Comparison of ENCODE assay signal across 10 cellular contexts in the genomic region with DNA sequence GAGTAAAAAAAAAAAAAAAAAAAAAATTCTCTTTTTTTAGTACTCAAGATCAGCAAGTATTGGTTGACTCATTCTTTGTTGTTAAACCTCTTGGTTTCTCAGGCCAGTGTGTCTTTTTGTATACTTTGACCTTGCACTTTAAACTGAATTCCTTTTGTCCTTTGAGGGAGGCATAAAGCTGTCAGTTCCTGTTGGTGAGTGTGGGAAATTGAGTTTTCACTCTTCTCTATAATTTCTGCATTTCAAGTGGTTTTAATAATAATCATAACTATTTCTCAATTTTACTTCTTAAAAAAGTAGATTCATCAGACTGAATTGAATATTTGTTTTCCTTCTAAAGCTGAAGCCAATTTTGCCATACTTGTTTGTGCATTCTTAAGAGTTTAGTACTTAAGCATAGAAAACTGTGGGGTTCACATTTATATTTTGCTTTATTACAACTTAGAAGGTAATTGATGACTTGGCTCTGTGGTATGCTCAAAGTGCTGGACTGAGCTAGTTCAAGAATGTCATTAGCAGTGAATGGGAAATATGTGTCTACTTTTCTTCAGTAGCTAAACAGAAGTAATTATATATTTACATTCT. TPM values are rescaled to one million over a fixed set of nuclear protein-coding genes. Genes with fewer than 3 reads are reported as not detected.
DNase-seq lines count a peak whose midpoint lies in the region; ATAC-seq and TF ChIP-seq lines count a peak whose summit lies in the region.
"Had no signal": no experiment of that assay in that cellular context is flagged by ENCODE, and none has a peak within 500 bp of the region (broad histone marks: within the 10 kb centered on the region; RNA-seq: fewer than 3 reads in every experiment).

No MANE protein-coding gene starts in this region.

- TF ChIP-seq RAD21 in HCT116 (IDR thresholded peaks at IDR 0.05; ENCODE audit: low read depth): no peak

- TF ChIP-seq POLR2A in HCT116 (IDR thresholded peaks at IDR 0.05; ENCODE audit: borderline replicate concordance, extremely low read depth, insufficient read depth, insufficient read length) (no peak), stomach (IDR thresholded peaks at IDR 0.05) (no peak), vagina (IDR thresholded peaks at IDR 0.05) (no peak)

- peaks cover 64% of the 10 kb centered on the region for H3K79me2 ChIP-seq in HCT116 (ENCODE audit: insufficient read depth, low read length)

- intact Hi-C loops in HCT116 (cut with micrococcal nuclease) (no loop called here), left ventricle myocardium superior (cut with micrococcal nuclease) (no loop called here), sciatic nerve (cut with DNase I) (no loop called here), stomach (cut with DNase I; ENCODE audit: low total_unique reads) (no loop called here), vagina (cut with DNase I) (no loop called here)

- DNase-seq in HCT116 (ENCODE audit: low read depth, low spot score): no peak
- DNase-seq in WTC11 (ENCODE audit: low spot score): no peak
- no peak for DNase-seq in left ventricle myocardium superior
- DNase-seq in sciatic nerve (ENCODE audit: low spot score): no peak
- no peak for DNase-seq in stomach
- no peak for DNase-seq in vagina (ENCODE audit: extremely low spot score in 2 of 2)
- DNase-seq: activated CD4-positive, alpha-beta T cell treated with anti-CD3 and anti-CD28 coated beads, Interleukin-2, amount 50 U/mL, for 1 hour had no signal

- H3K4me1 ChIP-seq in HCT116 (ENCODE audit: control insufficient read depth in 1 of 2, insufficient read depth in 2 of 2, low read length in 2 of 2) (peaks cover 43 to 54% of the 10 kb centered on the region in 2 experiments), stomach (peaks cover 14 to 64% (median 40%) of the 10 kb centered on the region in 4 donors), vagina (peaks cover 67% of the 10 kb centered on the region)

- no peaks in the 10 kb centered on the region for H3K36me3 ChIP-seq in HCT116 (ENCODE audit: control insufficient read depth in 1 of 2, insufficient read depth in 2 of 2, low read length in 2 of 2)
- no peaks in the 10 kb centered on the region for H3K36me3 ChIP-seq in stomach
- H3K36me3 ChIP-seq in vagina: no peaks in the 10 kb centered on the region

- H3K27ac Mint-ChIP-seq in WTC11: peak overlapping the region; percentile 100
- H3K27ac Mint-ChIP-seq: dendritic cell treated with granulocyte-macrophage colony-stimulating factor and Interleukin-4, amounts not matched to agents 40 ng/mL and 50 ng/mL, for 4 days had no signal

- H3K9ac ChIP-seq in HCT116 (ENCODE audit: low read length): peak overlapping the region; percentile 18; the same call in 1 of the 2 replicates

- CTCF ChIA-PET in HCT116 (lab: Charles Lee) (interaction anchor here (1.0 kb wide), 1 partner anchor 80 kb away, joined by 3 read pairs; no protein-coding TSS in a partner anchor), WTC11 (lab: Charles Lee) (interaction anchor here (0.7 to 1.0 kb wide), 2 partner anchors 80 to 164 kb away, joined by 3 to 5 read pairs; no protein-coding TSS in a partner anchor)

- ATAC-seq in HCT116 (no peak; the same call in 1 of the 2 replicates), WTC11 (no peak), left ventricle myocardium superior (peak; percentile 38), sciatic nerve (peak; percentile 47), GM19351 (IDR thresholded peaks at IDR 0.05; ENCODE audit: unreplicated experiment) (no peak), GM18517 (IDR thresholded peaks at IDR 0.05; ENCODE audit: unreplicated experiment) (no peak)

- H3K9me3 ChIP-seq in HCT116 (ENCODE audit: control insufficient read depth in 1 of 2, insufficient read depth in 1 of 2, low read depth in 1 of 2, low read length in 2 of 2): no peaks in the 10 kb centered on the region
- no peaks in the 10 kb centered on the region for H3K9me3 ChIP-seq in stomach
- no peaks in the 10 kb centered on the region for H3K9me3 ChIP-seq in vagina

- TF ChIP-seq CTCF in HCT116 (IDR thresholded peaks at IDR 0.05 in 2 of 3, conservative IDR thresholded peaks at IDR 0.05 in 1 of 3; ENCODE audit: borderline replicate concordance in 1 of 3, insufficient read depth in 1 of 3, low read depth in 2 of 3, low read length in 2 of 3) (no peak), WTC11 (IDR thresholded peaks at IDR 0.05) (no peak), stomach (IDR thresholded peaks at IDR 0.05) (no peak), vagina (IDR thresholded peaks at IDR 0.05) (no peak)

- no peaks in the 10 kb centered on the region for H3K27me3 Mint-ChIP-seq in WTC11 (ENCODE audit: low read depth)
- H3K27me3 Mint-ChIP-seq: dendritic cell treated with granulocyte-macrophage colony-stimulating factor and Interleukin-4, amounts not matched to agents 40 ng/mL and 50 ng/mL, for 4 days had no signal

- H3K9me3 Mint-ChIP-seq in WTC11: 0 out of 2 replicates have a peak, but pooled peaks cover 5% of the 10 kb centered on the region
- H3K9me3 Mint-ChIP-seq: dendritic cell treated with granulocyte-macrophage colony-stimulating factor and Interleukin-4, amounts not matched to agents 40 ng/mL and 50 ng/mL, for 4 days had no signal

- BruUV-seq in HCT116 (replicated peaks; lab: Mats Ljungman, UMichigan): no TSS peak

- H3K4me3 Mint-ChIP-seq in WTC11: peak overlapping the region; percentile 61
- H3K4me3 Mint-ChIP-seq: dendritic cell treated with granulocyte-macrophage colony-stimulating factor and Interleukin-4, amounts not matched to agents 40 ng/mL and 50 ng/mL, for 4 days had no signal

- H3K36me3 Mint-ChIP-seq in WTC11: peaks cover 3% of the 10 kb centered on the region

- RAD21 ChIA-PET in HCT116 (lab: Charles Lee; ENCODE audit: low non-redundant PET in 1 of 2, low total read pairs in 2 of 2, uncharacterized antibody in 2 of 2, unreplicated experiment in 2 of 2): no interaction called here

- no peak for TF ChIP-seq EP300 in stomach (IDR thresholded peaks at IDR 0.05)

- H3K27me3 ChIP-seq in HCT116 (ENCODE audit: insufficient read depth, low read length) (no peaks in the 10 kb centered on the region), stomach (no peaks in the 10 kb centered on the region), vagina (no peaks in the 10 kb centered on the region)

- no peaks in the 10 kb centered on the region for H3K9me2 ChIP-seq in HCT116 (ENCODE audit: insufficient read depth)

- no peak overlapping the region for H2AFZ ChIP-seq in HCT116 (ENCODE audit: low read depth, low read length, poor library complexity, severe bottlenecking)

- H3K4me3 ChIP-seq in HCT116 (replicated peaks in 1 of 2; ENCODE audit: low read depth in 1 of 2, low read length in 2 of 2) (no peak overlapping the region; a peak in 1 of 4 replicates), stomach (no peak overlapping the region), vagina (no peak overlapping the region)

- H3K27ac ChIP-seq in HCT116 (ENCODE audit: low read depth, low read length): no peak overlapping the region; the same call in 1 of the 2 replicates
- peak overlapping the region in 2 of 5 donors; percentile 65 to 69 for H3K27ac ChIP-seq in stomach
- no peak overlapping the region for H3K27ac ChIP-seq in vagina

- H4K20me1 ChIP-seq in HCT116 (ENCODE audit: insufficient read depth): no peaks in the 10 kb centered on the region

- H3K4me1 Mint-ChIP-seq in WTC11: peaks cover 70% of the 10 kb centered on the region

- POLR2A ChIA-PET in HCT116 (lab: Charles Lee): no interaction called here
- POLR2A ChIA-PET in WTC11 (lab: Charles Lee): no interaction called here

- H3K4me2 ChIP-seq in HCT116 (ENCODE audit: low read length): peak overlapping the region; percentile 61

TF ChIP-seq in HCT116, 20 proteins besides CTCF, POLR2A, EP300 and RAD21 (continues in another document):
- 0 out of 2 replicates have a peak, but pooled peaks have one; percentile 9 for TF ChIP-seq SP1 (IDR thresholded peaks at IDR 0.05; ENCODE audit: low read depth)
- no peak for TF ChIP-seq CBX3 (IDR thresholded peaks at IDR 0.05; ENCODE audit: low read depth)
- no peak for TF ChIP-seq JUND (IDR thresholded peaks at IDR 0.05)
- TF ChIP-seq EZH2phosphoT487 (IDR thresholded peaks at IDR 0.05; ENCODE audit: borderline replicate concordance): no peak
- no peak for TF ChIP-seq CEBPB (IDR thresholded peaks at IDR 0.05; ENCODE audit: low read depth)
- TF ChIP-seq FOSL1 (IDR thresholded peaks at IDR 0.05; ENCODE audit: low read depth): peak; percentile 27; the same call in 1 of the 2 replicates

TF ChIP-seq in WTC11, 78 proteins besides CTCF, POLR2A, EP300 and RAD21:
- TF ChIP-seq ZNF396 (CRISPR knock-in tag; IDR thresholded peaks at IDR 0.05; ENCODE audit: borderline replicate concordance): no peak
- TF ChIP-seq ZNF317 (CRISPR knock-in tag; IDR thresholded peaks at IDR 0.05; ENCODE audit: borderline replicate concordance, low read depth): no peak

RNA-seq across cellular contexts. Expression of gene ITSN1, which starts 43.4 kb away (rescaled TPM):
- 25.8 TPM for total RNA-seq in HCT116 (2021; ENCODE audit: unreplicated experiment)
- 17.5 and 22.2 TPM in 2 replicates for polyA plus RNA-seq in HCT116 (2012)
- 66.0 to 79.4 TPM (median 69.6 TPM) in 3 replicates for total RNA-seq in WTC11 (2021)
- total RNA-seq in left ventricle myocardium superior: 44.4 TPM
- 88.8 TPM for total RNA-seq in sciatic nerve
- 10 to 100 TPM; 17.1 to 83.5 (median 47.7) TPM for total RNA-seq in stomach
- 10 to 100 TPM in 1 of 3 donors, 1 to 10 TPM in 2; 6.0 to 10.7 (median 9.4) TPM for polyA plus RNA-seq in stomach
- 46.9 TPM for total RNA-seq in vagina

RNA-seq across cellular contexts. Expression of gene CRYZL1, which starts 44.2 kb away (rescaled TPM):
- total RNA-seq in HCT116 (2021; ENCODE audit: unreplicated experiment) (43.0 TPM), WTC11 (2021) (21.9 to 31.8 TPM (median 24.7 TPM) in 3 replicates), left ventricle myocardium superior (25.2 TPM), sciatic nerve (59.2 TPM), stomach (10 to 100 TPM in 4 of 5 donors, 1 to 10 TPM in 1; 9.3 to 73.5 (median 50.0) TPM), vagina (56.2 TPM)
- polyA plus RNA-seq in HCT116 (2012): 21.6 and 28.0 TPM in 2 replicates
- polyA plus RNA-seq in stomach: 10 to 100 TPM; 17.6 to 33.9 (median 23.8) TPM

Comparison
In these comparisons a context has a peak if more than half of its experiments do, and no peak if none do; other contexts are left out.
1. ATAC-seq: peak in left ventricle myocardium superior (single experiment) and sciatic nerve (single experiment); none in HCT116 (single experiment), WTC11 (single experiment), GM19351 (single experiment) and GM18517 (single experiment).
2. Of the 4 proteins assayed by ChIP-seq in both WTC11 and HCT116: peak only in WTC11: none; only in HCT116: SP1; in both: none; in neither: 3.